8 cellular contexts compared by ENCODE assay signal in genomic region chr17:70646673-70647072, GRCh38.
"Had no signal": no experiment of that assay in that cellular context is flagged by ENCODE, and none has a peak within 500 bp of the region (broad histone marks: within the 10 kb centered on the region; RNA-seq: fewer than 3 reads in every experiment).

No MANE protein-coding gene starts in this region.

- H3K4me3 ChIP-seq: K562 had no signal

- H3K4me2 ChIP-seq: KMS-11 had no signal

- H3K27ac ChIP-seq: HL-60, KMS-11 had no signal

- ATAC-seq: HepG2, K562 had no signal

- FAIRE-seq: HepG2, HTR-8/SVneo, K562 had no signal

- DNase-seq: IMR-90, KBM-7, KG1 had no signal

- H3K9ac ChIP-seq: KMS-11 had no signal
